ENCODE assay signal across 29 cellular contexts in genomic region chr16:4455081-4455480, GRCh38.
"Had no signal": no experiment of that assay in that cellular context is flagged by ENCODE, and none has a peak within 500 bp of the region (broad histone marks: within the 10 kb centered on the region; RNA-seq: fewer than 3 reads in every experiment).

No MANE protein-coding gene starts in this region.

- H3K27me3 ChIP-seq: adrenal gland, body of pancreas, breast epithelium, SJSA1 had no signal

- H3K9me3 ChIP-seq: adrenal gland, body of pancreas, breast epithelium, SJSA1, SK-N-SH had no signal

- ATAC-seq: activated CD4-positive, alpha-beta T cell treated with anti-CD3 and anti-CD28 coated beads for 36 hours; activated CD8-positive, alpha-beta T cell treated with anti-CD3 and anti-CD28 coated beads for 36 hours; activated naive CD4-positive, alpha-beta T cell treated with anti-CD3 and anti-CD28 coated beads, Interleukin-2, amount 50 U/mL, for 72 hours; body of pancreas; Panc1; T-cell had no signal

- H3K9ac ChIP-seq: KMS-11, SK-N-SH had no signal

- H3K27ac Mint-ChIP-seq: activated CD4-positive, alpha-beta T cell treated with anti-CD3 and anti-CD28 coated beads for 36 hours; activated CD8-positive, alpha-beta T cell treated with anti-CD3 and anti-CD28 coated beads for 36 hours; activated naive CD4-positive, alpha-beta T cell treated with anti-CD3 and anti-CD28 coated beads for 36 hours; activated T-helper 1 cell treated with anti-CD3 and anti-CD28 coated beads, Interleukin-12 subunit alpha, Interleukin-12 subunit beta, Interleukin-2, Interleukin-4 antibody, amounts not matched to agents 30 ng/mL and 10 ng/mL and 1 ng/mL, durations not matched to agents 14 hours and 24 hours and 36 hours had no signal

- H3K4me1 ChIP-seq: body of pancreas, breast epithelium, SJSA1 had no signal

- H3K27ac ChIP-seq: adrenal gland, body of pancreas, breast epithelium, KMS-11, SJSA1, VCaP had no signal

- H3K27me3 Mint-ChIP-seq: activated CD4-positive, alpha-beta T cell treated with anti-CD3 and anti-CD28 coated beads for 36 hours; activated CD8-positive, alpha-beta T cell treated with anti-CD3 and anti-CD28 coated beads for 36 hours; T-cell had no signal

- DNase-seq: activated CD4-positive, alpha-beta T cell treated with anti-CD3 and anti-CD28 coated beads for 36 hours; activated CD4-positive, alpha-beta T cell treated with anti-CD3 and anti-CD28 coated beads, Interleukin-2, amount 50 U/mL, for 1 hour; activated CD8-positive, alpha-beta T cell treated with anti-CD3 and anti-CD28 coated beads for 36 hours; activated gamma-delta T cell treated with Interleukin-2 at 50 U/mL for 16 hours; activated naive CD4-positive, alpha-beta T cell treated with anti-CD3 and anti-CD28 coated beads for 36 hours; activated T-cell treated with anti-CD3 and anti-CD28 coated beads, Interleukin-2, amount 50 U/mL, for 1 hour; adrenal gland; body of pancreas; MM.1S; MV-4-11; NCI-H1092; NCI-H1436 treated with DMSO at 0.1 percent for 48 hours; NCI-H1694 treated with DMSO at 0.1 percent for 48 hours; NCI-H2029; NCI-H345; NCI-H524 treated with DMSO at 0.1 percent for 48 hours; SHP77 treated with DMSO at 0.1 percent for 48 hours; SK-N-SH; T-cell; T-helper 2 cell; T-helper 9 cell had no signal

- H3K4me3 Mint-ChIP-seq: activated CD4-positive, alpha-beta T cell treated with anti-CD3 and anti-CD28 coated beads for 36 hours; activated CD8-positive, alpha-beta T cell treated with anti-CD3 and anti-CD28 coated beads for 36 hours; activated naive CD4-positive, alpha-beta T cell treated with anti-CD3 and anti-CD28 coated beads for 36 hours; activated T-helper 1 cell treated with anti-CD3 and anti-CD28 coated beads, Interleukin-12 subunit alpha, Interleukin-12 subunit beta, Interleukin-2, Interleukin-4 antibody, amounts not matched to agents 30 ng/mL and 10 ng/mL and 1 ng/mL, durations not matched to agents 14 hours and 24 hours and 36 hours; T-cell had no signal

- H3K4me2 ChIP-seq: KMS-11, SK-N-SH had no signal

- FAIRE-seq: astrocyte had no signal

- H3K4me3 ChIP-seq: adrenal gland, body of pancreas, breast epithelium, SJSA1 had no signal
